In the genomic region with DNA sequence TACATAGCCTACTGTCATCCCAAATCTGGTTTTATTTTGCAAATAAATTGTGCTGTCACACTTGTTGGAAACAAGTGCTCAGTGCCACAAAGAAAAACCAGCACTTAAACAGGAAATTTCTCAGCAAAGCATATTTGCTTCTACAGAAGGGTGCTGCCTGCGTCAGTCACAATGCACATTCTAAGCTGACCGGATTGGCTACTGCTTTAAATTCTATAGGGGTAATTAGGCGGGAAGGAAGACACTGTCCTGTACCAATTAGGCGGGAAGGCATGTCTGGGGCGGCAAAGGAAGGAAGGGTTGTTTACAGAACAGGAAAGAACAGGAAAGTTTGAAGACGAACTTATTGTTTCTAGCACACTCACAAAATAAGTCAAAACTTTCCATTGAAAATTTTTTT, we compare ENCODE assay signal across 8 cellular contexts. TPM values are rescaled to one million over a fixed set of nuclear protein-coding genes. Genes with fewer than 3 reads are reported as not detected.
DNase-seq lines count a peak whose midpoint lies in the region; ATAC-seq and TF ChIP-seq lines count a peak whose summit lies in the region.

No MANE protein-coding gene starts in this region.

- H3F3A ChIP-seq in SU-DHL-6 (ENCODE audit: insufficient read depth): peaks cover 46% of the 10 kb centered on the region

- H3K4me3 ChIP-seq in SU-DHL-6 (ENCODE audit: insufficient read depth, low read length, poor library complexity, severe bottlenecking) (peak overlapping the region; percentile 79), choroid plexus epithelial cell (ENCODE audit: low read depth, low read length) (peak overlapping the region; percentile 56), neutrophil (ENCODE audit: low read depth in 1 of 2, low read length in 1 of 2) (peak overlapping the region; percentile 76 to 94)

- no peaks in the 10 kb centered on the region for H3K9me2 ChIP-seq in SU-DHL-6 (replicated peaks; ENCODE audit: insufficient read depth, low read length)

- H3K9ac ChIP-seq in SU-DHL-6 (ENCODE audit: low read length): peak overlapping the region; percentile 89

- TF ChIP-seq CTCF in SU-DHL-6 (IDR thresholded peaks at IDR 0.05; ENCODE audit: insufficient read depth, low read length, poor library complexity, severe bottlenecking): no peak
- TF ChIP-seq CTCF in choroid plexus epithelial cell (conservative IDR thresholded peaks at IDR 0.05; ENCODE audit: low read depth, low read length): no peak
- TF ChIP-seq CTCF in neutrophil (IDR thresholded peaks at IDR 0.05): no peak

- peak overlapping the region; percentile 85 for H3K27ac ChIP-seq in SU-DHL-6 (ENCODE audit: low read depth, low read length)
- peak overlapping the region; percentile 88 for H3K27ac ChIP-seq in neutrophil

- peaks cover 75 to 90% of the 10 kb centered on the region in 2 experiments for H3K4me1 ChIP-seq in neutrophil (ENCODE audit: control insufficient read depth in 1 of 2, insufficient read depth in 1 of 2, low read depth in 1 of 2, low read length in 1 of 2)

- ATAC-seq in GM21529 (IDR thresholded peaks at IDR 0.05; ENCODE audit: unreplicated experiment): peak; percentile 39

- peaks cover 77% of the 10 kb centered on the region for H3K79me2 ChIP-seq in SU-DHL-6 (ENCODE audit: insufficient read depth, low read length)

- peaks cover 46% of the 10 kb centered on the region for H3K36me3 ChIP-seq in SU-DHL-6 (ENCODE audit: low read length)
- peaks cover 21% of the 10 kb centered on the region for H3K36me3 ChIP-seq in neutrophil

- H2AFZ ChIP-seq in SU-DHL-6 (ENCODE audit: low read depth, low read length, severe bottlenecking): no peak overlapping the region

- DNase-seq in COLO829 (ENCODE audit: low spot score) (peak; percentile 73), choroid plexus epithelial cell (ENCODE audit: low read depth) (no peak), HT-29 (ENCODE audit: low spot score) (no peak), cerebellum (ENCODE audit: low spot score) (no peak), dedifferentiated amniotic fluid mesenchymal stem cell (ENCODE audit: extremely low spot score) (no peak)

- no peaks in the 10 kb centered on the region for H3K9me3 ChIP-seq in SU-DHL-6 (ENCODE audit: insufficient read depth, low read length)
- H3K9me3 ChIP-seq in neutrophil: no peaks in the 10 kb centered on the region

- peak overlapping the region; percentile 97 for H3K4me2 ChIP-seq in SU-DHL-6 (ENCODE audit: low read depth, low read length, poor library complexity, severe bottlenecking)

- no peaks in the 10 kb centered on the region for H4K20me1 ChIP-seq in SU-DHL-6 (ENCODE audit: low read depth, low read length)

- no peaks in the 10 kb centered on the region for H3K27me3 ChIP-seq in SU-DHL-6 (ENCODE audit: low read length)
- no peaks in the 10 kb centered on the region for H3K27me3 ChIP-seq in neutrophil

RNA-seq across cellular contexts. Expression of gene IFI16, which starts 2.8 kb away (rescaled TPM):
- not detected in 2 replicates for total RNA-seq in HT-29 (2014; rRNA removed; shearing (Covaris generic))
- total RNA-seq in cerebellum: 13.4 TPM

Comparison
In these comparisons a context has a peak if more than half of its experiments do, and no peak if none do; other contexts are left out.
1. RNA of gene IFI16, which starts 2.8 kb away (total RNA-seq): 13.4 TPM in cerebellum (single experiment); not detected in HT-29; every median in the first group is over 10 times any median in the second.
2. Peak in every context shown above with its lines, with median percentiles within 50 percentile points of each other: H3K4me3 ChIP-seq.